17 cellular contexts compared by ENCODE assay signal in genomic region chr12:19138551-19139344, GRCh38. TPM values are rescaled to one million over a fixed set of nuclear protein-coding genes. Genes with fewer than 3 reads are reported as not detected.
DNase-seq lines count a peak whose midpoint lies in the region; ATAC-seq and TF ChIP-seq lines count a peak whose summit lies in the region.
"Had no signal": no experiment of that assay in that cellular context is flagged by ENCODE, and none has a peak within 500 bp of the region (broad histone marks: within the 10 kb centered on the region; RNA-seq: fewer than 3 reads in every experiment).

No MANE protein-coding gene starts in this region.

- no peak overlapping the region for H2BK5ac ChIP-seq in mesendoderm (ENCODE audit: low read length)

- H4K8ac ChIP-seq in mesendoderm (ENCODE audit: low read depth, low read length), result no peak overlapping the region

- H3K9me3 ChIP-seq in uterus, result no peaks in the 10 kb centered on the region
- H3K9me3 ChIP-seq: neutrophil, Peyer's patch, suprapubic skin had no signal

- no peak overlapping the region for H4K5ac ChIP-seq in mesendoderm (ENCODE audit: low read length)

- intact Hi-C loops in uterus (cut with DNase I; ENCODE audit: low total_unique reads), result no loop called here

- H3K4me2 ChIP-seq in mesendoderm (ENCODE audit: low read length), result no peak overlapping the region

- no peak for ATAC-seq in GM18519 (IDR thresholded peaks at IDR 0.05; ENCODE audit: low FRiP score, unreplicated experiment)
- ATAC-seq in GM18520 (IDR thresholded peaks at IDR 0.05; ENCODE audit: unreplicated experiment), result no peak
- ATAC-seq: activated T-cell treated with anti-CD3 and anti-CD28 coated beads, Interleukin-2, amount 50 U/mL, for 4 hours had no signal

- H3K36me3 ChIP-seq in mesendoderm (ENCODE audit: control insufficient read depth, insufficient read depth, low read length) (no peaks in the 10 kb centered on the region), uterus (no peaks in the 10 kb centered on the region)
- H3K36me3 ChIP-seq: neutrophil, Peyer's patch, suprapubic skin had no signal

- TF ChIP-seq CTCF in astrocyte of the cerebellum (IDR thresholded peaks at IDR 0.05; ENCODE audit: low read depth, low read length, missing control alignments) (no peak), uterus (IDR thresholded peaks at IDR 0.05) (no peak)

- no peak overlapping the region for H2AK5ac ChIP-seq in mesendoderm (ENCODE audit: low read length)

- H3K79me2 ChIP-seq in mesendoderm (ENCODE audit: control insufficient read depth, insufficient read depth, low read length), result peaks cover 41% of the 10 kb centered on the region

- no peak overlapping the region for H3K23ac ChIP-seq in mesendoderm (ENCODE audit: low read length)

- H2BK120ac ChIP-seq in mesendoderm (ENCODE audit: low read depth, low read length), result no peak overlapping the region

- no peak overlapping the region for H3K9ac ChIP-seq in mesendoderm (ENCODE audit: low read length)

- no peak overlapping the region for H3K27ac ChIP-seq in mesendoderm (ENCODE audit: low read depth, low read length)
- no peak overlapping the region for H3K27ac ChIP-seq in uterus
- H3K27ac ChIP-seq: coronary artery, neutrophil, Peyer's patch, suprapubic skin, VCaP had no signal

- no peak for TF ChIP-seq POLR2A in uterus (IDR thresholded peaks at IDR 0.05)

- in situ Hi-C loops in astrocyte of the cerebellum (cut with HindIII; ENCODE audit: low sequenced_read_pairs), result loop anchor here (5.0 kb wide), 1 partner anchor 49 kb away; no protein-coding TSS in a partner anchor

- H2BK15ac ChIP-seq in mesendoderm (replicated peaks; ENCODE audit: low read depth), result no peak overlapping the region

- DNase-seq in Daoy (ENCODE audit: low read depth) (peak; percentile 31), HT1080 (ENCODE audit: low read depth) (peak; percentile 17), astrocyte of the cerebellum (ENCODE audit: low read depth) (peak; percentile 82), mesendoderm (peak; percentile 44), uterus (no peak), cerebellum (ENCODE audit: low spot score) (no peak)
- DNase-seq: activated CD4-positive, alpha-beta memory T cell treated with anti-CD3 and anti-CD28 coated beads, Interleukin-2, amount 10 ng/mL, durations not matched to agents 7 days and 5 days; activated T-cell treated with anti-CD3 and anti-CD28 coated beads, Interleukin-2, amount 50 U/mL, for 4 hours; Calu3; erythroblast; Peyer's patch had no signal

- H3K4ac ChIP-seq in mesendoderm (ENCODE audit: low read depth, low read length), result no peak overlapping the region

- no peak overlapping the region for H3K18ac ChIP-seq in mesendoderm (ENCODE audit: low read length)

- H3K4me3 ChIP-seq in astrocyte of the cerebellum (ENCODE audit: low read depth, low read length), result no peak overlapping the region
- no peak overlapping the region for H3K4me3 ChIP-seq in mesendoderm (ENCODE audit: low read length)
- H3K4me3 ChIP-seq in uterus, result no peak overlapping the region
- H3K4me3 ChIP-seq: coronary artery, Peyer's patch, suprapubic skin had no signal

- H3K27me3 ChIP-seq in mesendoderm (ENCODE audit: insufficient read depth, low read length, poor library complexity) (no peaks in the 10 kb centered on the region), uterus (no peaks in the 10 kb centered on the region)
- H3K27me3 ChIP-seq: neutrophil, Peyer's patch, suprapubic skin had no signal

- H3K4me1 ChIP-seq in mesendoderm (ENCODE audit: control insufficient read depth, low read depth, low read length) (peaks cover 5% of the 10 kb centered on the region), uterus (no peaks in the 10 kb centered on the region)
- H3K4me1 ChIP-seq: suprapubic skin had no signal

- no peak overlapping the region for H3K56ac ChIP-seq in mesendoderm (ENCODE audit: low read length)

- H3K79me1 ChIP-seq in mesendoderm (ENCODE audit: low read length), result peaks cover 15% of the 10 kb centered on the region

- no CpG with 5 or more reads among the region's 8 CpGs for WGBS in mesendoderm (ENCODE audit: extremely low coverage, insufficient coverage, low lambda C conversion rate)

RNA-seq across cellular contexts. Expression of gene PLEKHA5, which starts 9.2 kb away (rescaled TPM):
- total RNA-seq in Daoy (2014; rRNA removed; shearing (Covaris generic)), result 15.3 and 19.9 TPM in 2 replicates
- 17.8 and 19.7 TPM in 2 replicates for total RNA-seq in HT1080 (2014; rRNA removed; shearing (Covaris generic))
- 13.1 and 15.4 TPM in 2 replicates for polyA plus RNA-seq in HT1080 (2015; cell fraction: cytosol; rRNA removed)
- polyA plus RNA-seq in HT1080 (2015; cell fraction: nucleus; rRNA removed), result 23.6 and 26.1 TPM in 2 replicates
- polyA plus RNA-seq in mesendoderm (2013, experiment 1 of 2), result 35.6 TPM
- 34.8 TPM for polyA plus RNA-seq in mesendoderm (2013, experiment 2 of 2)
- total RNA-seq in uterus (100 to 1,000 TPM in 1 of 4 donors, 10 to 100 TPM in 3; 12.6 to 195 (median 49.6) TPM), cerebellum (132 TPM)

Comparison
In these comparisons a context has a peak if more than half of its experiments do, and no peak if none do; other contexts are left out.
1. DNase-seq: peak in Daoy (single experiment), HT1080 (single experiment), astrocyte of the cerebellum (single experiment) and mesendoderm (single experiment); none in uterus (0 of 2) and cerebellum (single experiment).